16 cellular contexts compared by ENCODE assay signal in the genomic region with DNA sequence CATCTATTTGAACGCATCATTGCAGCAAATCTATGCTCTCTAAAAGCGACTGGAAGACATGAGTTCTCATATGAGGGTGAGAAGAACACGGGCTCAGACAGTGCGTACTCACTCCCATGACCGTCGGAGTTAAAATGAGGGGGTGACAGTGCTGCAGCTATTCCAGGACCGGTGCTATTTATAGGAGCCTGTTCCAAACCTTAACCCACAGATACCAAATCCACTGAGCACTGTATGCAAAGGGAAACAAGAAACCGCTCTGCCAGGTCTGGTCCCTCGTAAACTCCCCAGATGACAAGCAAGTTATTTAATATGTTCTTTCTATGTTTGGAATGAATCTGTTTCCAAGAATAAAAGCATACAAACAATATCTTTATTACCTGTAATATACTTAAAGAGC. TPM values are rescaled to one million over a fixed set of nuclear protein-coding genes. Genes with fewer than 3 reads are reported as not detected.
DNase-seq lines count a peak whose midpoint lies in the region; ATAC-seq and TF ChIP-seq lines count a peak whose summit lies in the region.
"Had no signal": no experiment of that assay in that cellular context is flagged by ENCODE, and none has a peak within 500 bp of the region (broad histone marks: within the 10 kb centered on the region; RNA-seq: fewer than 3 reads in every experiment).

No MANE protein-coding gene starts in this region.

- peaks cover 0 to 22% of the 10 kb centered on the region in 2 donors for H3K4me1 ChIP-seq in right atrium auricular region
- H3K4me1 ChIP-seq in neural progenitor cell, result peaks cover 4% of the 10 kb centered on the region
- no peaks in the 10 kb centered on the region for H3K4me1 ChIP-seq in left lung

- H3K9me3 ChIP-seq in right atrium auricular region (no peaks in the 10 kb centered on the region), neural progenitor cell (ENCODE audit: low read depth) (no peaks in the 10 kb centered on the region), left lung (no peaks in the 10 kb centered on the region)

- no peaks in the 10 kb centered on the region for H3K79me2 ChIP-seq in neural progenitor cell (ENCODE audit: low read depth)

- peaks cover 18% of the 10 kb centered on the region for H3K36me3 Mint-ChIP-seq in neural progenitor cell
- no peaks in the 10 kb centered on the region for H3K36me3 Mint-ChIP-seq in stimulated activated effector memory CD8-positive, alpha-beta T cell treated with anti-CD3 and anti-CD28 coated beads, Interleukin-12 subunit alpha, Interleukin-12 subunit beta, amount 100 ng/mL, for 72 hours

- no peak overlapping the region for H2AFZ ChIP-seq in neural progenitor cell (replicated peaks)

- H3K4me3 ChIP-seq in right atrium auricular region (no peak overlapping the region), neural progenitor cell (no peak overlapping the region), left lung (no peak overlapping the region)

- no peak overlapping the region for H3K4me3 Mint-ChIP-seq in neural progenitor cell
- H3K4me3 Mint-ChIP-seq in stimulated activated effector memory CD8-positive, alpha-beta T cell treated with anti-CD3 and anti-CD28 coated beads, Interleukin-12 subunit alpha, Interleukin-12 subunit beta, amount 100 ng/mL, for 72 hours, result no peak overlapping the region
- H3K4me3 Mint-ChIP-seq: B cell; CD8-positive, alpha-beta T cell had no signal

- peaks cover 11% of the 10 kb centered on the region for H3K4me1 Mint-ChIP-seq in neural progenitor cell
- H3K4me1 Mint-ChIP-seq in stimulated activated effector memory CD8-positive, alpha-beta T cell treated with anti-CD3 and anti-CD28 coated beads, Interleukin-12 subunit alpha, Interleukin-12 subunit beta, amount 100 ng/mL, for 72 hours, result peaks cover 6% of the 10 kb centered on the region
- H3K4me1 Mint-ChIP-seq: B cell had no signal

- no peak for ATAC-seq in left lung
- no peak for ATAC-seq in stimulated activated effector memory CD8-positive, alpha-beta T cell treated with anti-CD3 and anti-CD28 coated beads, Interleukin-12 subunit alpha, Interleukin-12 subunit beta, amount 100 ng/mL, for 72 hours
- ATAC-seq: CD8-positive, alpha-beta T cell had no signal

- peak; percentile 81 for DNase-seq in NCI-H2081 treated with DMSO at 0.1 percent for 48 hours (lab: John Stamatoyannopoulos, UW)
- no peak for DNase-seq in NCI-H2081 (lab: John Stamatoyannopoulos, UW)
- no peak for DNase-seq in right atrium auricular region (ENCODE audit: low spot score)
- no peak for DNase-seq in neural progenitor cell (ENCODE audit: low spot score)
- DNase-seq in activated gamma-delta T cell (lab: John Stamatoyannopoulos, UW), result no peak
- DNase-seq in left lung, result no peak
- no peak for DNase-seq in stimulated activated effector memory CD8-positive, alpha-beta T cell treated with anti-CD3 and anti-CD28 coated beads, Interleukin-12 subunit alpha, Interleukin-12 subunit beta, amount 100 ng/mL, for 72 hours (ENCODE audit: low spot score in 2 of 2)
- no peak for DNase-seq in midbrain (lab: John Stamatoyannopoulos, UW)
- DNase-seq: CD8-positive, alpha-beta T cell; DMS79 treated with DMSO at 0.1 percent for 48 hours; NCI-H187; NK-92 treated with Interleukin-12 subunit alpha and Interleukin-12 subunit beta, amount 100 ng/mL, for 24 hours; OCI-M1 had no signal

- no peak for TF ChIP-seq CTCF in right atrium auricular region (IDR thresholded peaks at IDR 0.05)
- no peak for TF ChIP-seq CTCF in neural progenitor cell (IDR thresholded peaks at IDR 0.05)
- TF ChIP-seq CTCF in left lung (IDR thresholded peaks at IDR 0.05), result no peak

- H3K36me3 ChIP-seq in right atrium auricular region (no peaks in the 10 kb centered on the region), neural progenitor cell (no peaks in the 10 kb centered on the region), left lung (peaks cover 0 to 6% of the 10 kb centered on the region in 2 donors)

- no peaks in the 10 kb centered on the region for H4K20me1 ChIP-seq in neural progenitor cell (ENCODE audit: low read depth)

- H3K27ac ChIP-seq in right atrium auricular region, result peak overlapping the region; percentile 78 to 96
- no peak overlapping the region for H3K27ac ChIP-seq in neural progenitor cell
- H3K27ac ChIP-seq in left lung, result no peak overlapping the region
- H3K27ac ChIP-seq: 22Rv1, RWPE1 had no signal

- H3K4me2 ChIP-seq in neural progenitor cell, result no peak overlapping the region

- no peaks in the 10 kb centered on the region for H3K27me3 ChIP-seq in right atrium auricular region
- no peaks in the 10 kb centered on the region for H3K27me3 ChIP-seq in neural progenitor cell
- H3K27me3 ChIP-seq in left lung, result no peaks in the 10 kb centered on the region

- peak overlapping the region; percentile 50 for H3K27ac Mint-ChIP-seq in neural progenitor cell
- H3K27ac Mint-ChIP-seq in stimulated activated effector memory CD8-positive, alpha-beta T cell treated with anti-CD3 and anti-CD28 coated beads, Interleukin-12 subunit alpha, Interleukin-12 subunit beta, amount 100 ng/mL, for 72 hours, result no peak overlapping the region
- H3K27ac Mint-ChIP-seq: B cell; CD8-positive, alpha-beta T cell had no signal

- no peak overlapping the region for H3K9ac ChIP-seq in neural progenitor cell

- H3K27me3 Mint-ChIP-seq in neural progenitor cell (ENCODE audit: insufficient read depth, low read depth), result no peaks in the 10 kb centered on the region
- H3K27me3 Mint-ChIP-seq: B cell had no signal

- H3K9me3 Mint-ChIP-seq in neural progenitor cell, result no peaks in the 10 kb centered on the region
- H3K9me3 Mint-ChIP-seq in stimulated activated effector memory CD8-positive, alpha-beta T cell treated with anti-CD3 and anti-CD28 coated beads, Interleukin-12 subunit alpha, Interleukin-12 subunit beta, amount 100 ng/mL, for 72 hours, result no peaks in the 10 kb centered on the region
- H3K9me3 Mint-ChIP-seq: CD8-positive, alpha-beta T cell had no signal

- no peaks in the 10 kb centered on the region for H3F3A ChIP-seq in neural progenitor cell (ENCODE audit: low read depth)

- intact Hi-C loops in left lung (cut with DNase I), result no loop called here

RNA-seq across cellular contexts. Expression of a gene that starts 22.9 kb away (rescaled TPM):
- total RNA-seq in right atrium auricular region, result 10 to 100 TPM in 1 of 2 donors, 1 to 10 TPM in 1; 8.8 to 16.4 TPM
- 0.15 and 0.36 TPM in 2 replicates for total RNA-seq in neural progenitor cell (ENCODE audit: low replicate concordance)
- under 1 TPM; 0.17 to 0.26 TPM for total RNA-seq in left lung
- total RNA-seq: CD8-positive, alpha-beta T cell had no signal

Comparison
In these comparisons a context has a peak if more than half of its experiments do, and no peak if none do; other contexts are left out.
1. H3K27ac ChIP-seq: peak in right atrium auricular region (2 of 2); none in neural progenitor cell (single experiment) and left lung (0 of 2).